ENCODE assay signal across 16 cellular contexts in the genomic region with DNA sequence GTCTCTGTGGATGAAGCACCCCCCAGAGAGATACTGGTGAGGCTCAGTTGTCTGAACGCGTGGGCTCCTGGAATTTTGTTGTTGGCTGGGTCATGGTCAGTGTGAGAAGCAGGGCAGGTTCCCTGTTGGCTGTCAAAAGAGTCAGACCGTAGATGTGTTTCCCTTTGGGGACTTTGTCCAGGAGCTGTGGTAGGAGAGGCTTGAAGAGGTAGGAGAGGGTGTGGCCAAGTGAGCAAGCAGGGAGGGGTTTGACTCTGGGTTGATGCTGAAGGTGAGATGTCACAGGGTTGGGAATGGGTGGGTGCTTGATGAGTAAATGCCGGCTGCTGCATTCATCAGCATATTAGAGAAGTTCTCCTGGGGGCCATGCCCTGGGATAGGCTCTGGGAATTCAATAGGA.
A peak's percentile ranks its signal among the peaks of the same experiment; 100 is the strongest.
DNase-seq lines count a peak whose midpoint lies in the region; ATAC-seq and TF ChIP-seq lines count a peak whose summit lies in the region.
"Had no signal": no experiment of that assay in that cellular context is flagged by ENCODE, and none has a peak within 500 bp of the region (broad histone marks: within the 10 kb centered on the region; RNA-seq: fewer than 3 reads in every experiment).

No MANE protein-coding gene starts in this region.

- intact Hi-C loops in activated CD8-positive, alpha-beta T cell treated with anti-CD3 and anti-CD28 coated beads for 36 hours (cut with micrococcal nuclease): no loop called here
- intact Hi-C loops in left colon (cut with DNase I, micrococcal nuclease): no loop called here
- intact Hi-C loops in vagina (cut with DNase I): no loop called here

- no peak overlapping the region for H3K27ac ChIP-seq in vagina
- H3K27ac ChIP-seq: 22Rv1 had no signal

- H3K27ac Mint-ChIP-seq in activated CD8-positive, alpha-beta T cell treated with anti-CD3 and anti-CD28 coated beads, Interleukin-2, amount 10 ng/mL, durations not matched to agents 7 days and 5 days: no peak overlapping the region
- H3K27ac Mint-ChIP-seq in activated CD8-positive, alpha-beta T cell treated with anti-CD3 and anti-CD28 coated beads for 36 hours: no peak overlapping the region
- H3K27ac Mint-ChIP-seq in activated CD8-positive, alpha-beta memory T cell treated with anti-CD3 and anti-CD28 coated beads, Interleukin-2, amount 10 ng/mL, durations not matched to agents 7 days and 5 days: no peak overlapping the region
- H3K27ac Mint-ChIP-seq: CD4-positive, alpha-beta T cell; GM23338 had no signal

- no peak overlapping the region for H3K4me3 Mint-ChIP-seq in activated CD8-positive, alpha-beta T cell treated with anti-CD3 and anti-CD28 coated beads, Interleukin-2, amount 10 ng/mL, durations not matched to agents 7 days and 5 days
- no peak overlapping the region for H3K4me3 Mint-ChIP-seq in activated CD8-positive, alpha-beta T cell treated with anti-CD3 and anti-CD28 coated beads for 36 hours
- H3K4me3 Mint-ChIP-seq in activated CD8-positive, alpha-beta memory T cell treated with anti-CD3 and anti-CD28 coated beads, Interleukin-2, amount 10 ng/mL, durations not matched to agents 7 days and 5 days: no peak overlapping the region
- H3K4me3 Mint-ChIP-seq: CD4-positive, alpha-beta T cell; GM23338 had no signal

- peak; percentile 6 for DNase-seq in activated CD8-positive, alpha-beta T cell treated with anti-CD3 and anti-CD28 coated beads, Interleukin-2, amount 10 ng/mL, durations not matched to agents 7 days and 5 days
- no peak for DNase-seq in activated CD8-positive, alpha-beta T cell treated with anti-CD3 and anti-CD28 coated beads for 36 hours
- DNase-seq in activated CD8-positive, alpha-beta memory T cell treated with anti-CD3 and anti-CD28 coated beads, Interleukin-2, amount 10 ng/mL, durations not matched to agents 7 days and 5 days: peak; percentile 16
- DNase-seq in left colon: no peak
- peak; percentile 54 to 61 for DNase-seq in vagina (ENCODE audit: extremely low spot score in 2 of 2)
- DNase-seq in activated naive CD4-positive, alpha-beta T cell (lab: John Stamatoyannopoulos, UW): no peak
- DNase-seq: C1 segment of cervical spinal cord; Calu3; CD4-positive, alpha-beta T cell; DMS 273 treated with DMSO at 0.1 percent for 48 hours; H7 had no signal

- H3K27me3 ChIP-seq in vagina: no peaks in the 10 kb centered on the region

- H3K4me1 Mint-ChIP-seq in activated CD8-positive, alpha-beta T cell treated with anti-CD3 and anti-CD28 coated beads, Interleukin-2, amount 10 ng/mL, durations not matched to agents 7 days and 5 days (ENCODE audit: low read depth): no peaks in the 10 kb centered on the region
- no peaks in the 10 kb centered on the region for H3K4me1 Mint-ChIP-seq in activated CD8-positive, alpha-beta T cell treated with anti-CD3 and anti-CD28 coated beads for 36 hours (ENCODE audit: low read depth)
- H3K4me1 Mint-ChIP-seq in activated CD8-positive, alpha-beta memory T cell treated with anti-CD3 and anti-CD28 coated beads, Interleukin-2, amount 10 ng/mL, durations not matched to agents 7 days and 5 days: no peaks in the 10 kb centered on the region
- H3K4me1 Mint-ChIP-seq: GM23338 had no signal

- POLR2A ChIA-PET in activated CD8-positive, alpha-beta T cell treated with anti-CD3 and anti-CD28 coated beads, Interleukin-2, amount 10 ng/mL, durations not matched to agents 7 days and 5 days (lab: Charles Lee): no interaction called here
- POLR2A ChIA-PET in activated CD8-positive, alpha-beta T cell treated with anti-CD3 and anti-CD28 coated beads for 36 hours (lab: Charles Lee): no interaction called here

- no peaks in the 10 kb centered on the region for H3K27me3 Mint-ChIP-seq in activated CD8-positive, alpha-beta T cell treated with anti-CD3 and anti-CD28 coated beads, Interleukin-2, amount 10 ng/mL, durations not matched to agents 7 days and 5 days (ENCODE audit: low read depth)
- H3K27me3 Mint-ChIP-seq in activated CD8-positive, alpha-beta T cell treated with anti-CD3 and anti-CD28 coated beads for 36 hours: peaks cover 2% of the 10 kb centered on the region
- H3K27me3 Mint-ChIP-seq in activated CD8-positive, alpha-beta memory T cell treated with anti-CD3 and anti-CD28 coated beads, Interleukin-2, amount 10 ng/mL, durations not matched to agents 7 days and 5 days: no peaks in the 10 kb centered on the region
- H3K27me3 Mint-ChIP-seq: CD4-positive, alpha-beta T cell had no signal

- no peak for ATAC-seq in activated CD8-positive, alpha-beta T cell treated with anti-CD3 and anti-CD28 coated beads, Interleukin-2, amount 10 ng/mL, durations not matched to agents 7 days and 5 days
- ATAC-seq in activated CD8-positive, alpha-beta T cell treated with anti-CD3 and anti-CD28 coated beads for 36 hours: no peak
- no peak for ATAC-seq in activated CD8-positive, alpha-beta memory T cell treated with anti-CD3 and anti-CD28 coated beads, Interleukin-2, amount 10 ng/mL, durations not matched to agents 7 days and 5 days
- ATAC-seq in left colon (peak; percentile 45), HG02938 (IDR thresholded peaks at IDR 0.05; ENCODE audit: unreplicated experiment) (no peak), GM21717 (IDR thresholded peaks at IDR 0.05; ENCODE audit: unreplicated experiment) (no peak)
- ATAC-seq: GM12878, GM23338 had no signal

- H3K36me3 Mint-ChIP-seq in activated CD8-positive, alpha-beta T cell treated with anti-CD3 and anti-CD28 coated beads, Interleukin-2, amount 10 ng/mL, durations not matched to agents 7 days and 5 days (ENCODE audit: low read depth): no peaks in the 10 kb centered on the region
- H3K36me3 Mint-ChIP-seq in activated CD8-positive, alpha-beta T cell treated with anti-CD3 and anti-CD28 coated beads for 36 hours (ENCODE audit: low read depth): no peaks in the 10 kb centered on the region
- H3K36me3 Mint-ChIP-seq in activated CD8-positive, alpha-beta memory T cell treated with anti-CD3 and anti-CD28 coated beads, Interleukin-2, amount 10 ng/mL, durations not matched to agents 7 days and 5 days: no peaks in the 10 kb centered on the region

- H3K4me1 ChIP-seq in vagina: no peaks in the 10 kb centered on the region

- no peak for TF ChIP-seq POLR2A in vagina (IDR thresholded peaks at IDR 0.05)

- no peaks in the 10 kb centered on the region for H3K36me3 ChIP-seq in vagina

- no peaks in the 10 kb centered on the region for H3K9me3 ChIP-seq in vagina

- no peak for TF ChIP-seq CTCF in activated CD8-positive, alpha-beta T cell treated with anti-CD3 and anti-CD28 coated beads for 36 hours (IDR thresholded peaks at IDR 0.05)
- no peak for TF ChIP-seq CTCF in vagina (IDR thresholded peaks at IDR 0.05)

- CTCF ChIA-PET in activated CD8-positive, alpha-beta T cell treated with anti-CD3 and anti-CD28 coated beads, Interleukin-2, amount 10 ng/mL, durations not matched to agents 7 days and 5 days (lab: Charles Lee): no interaction called here
- CTCF ChIA-PET in activated CD8-positive, alpha-beta T cell treated with anti-CD3 and anti-CD28 coated beads for 36 hours (lab: Charles Lee): no interaction called here
- CTCF ChIA-PET in activated CD8-positive, alpha-beta memory T cell treated with anti-CD3 and anti-CD28 coated beads, Interleukin-2, amount 10 ng/mL, durations not matched to agents 7 days and 5 days (lab: Charles Lee): no interaction called here

- H3K9me3 Mint-ChIP-seq in activated CD8-positive, alpha-beta T cell treated with anti-CD3 and anti-CD28 coated beads, Interleukin-2, amount 10 ng/mL, durations not matched to agents 7 days and 5 days (ENCODE audit: insufficient read depth): no peaks in the 10 kb centered on the region
- H3K9me3 Mint-ChIP-seq in activated CD8-positive, alpha-beta T cell treated with anti-CD3 and anti-CD28 coated beads for 36 hours: no peaks in the 10 kb centered on the region
- peaks cover 2% of the 10 kb centered on the region for H3K9me3 Mint-ChIP-seq in activated CD8-positive, alpha-beta memory T cell treated with anti-CD3 and anti-CD28 coated beads, Interleukin-2, amount 10 ng/mL, durations not matched to agents 7 days and 5 days (ENCODE audit: low read depth)
- H3K9me3 Mint-ChIP-seq: CD4-positive, alpha-beta T cell had no signal

- no peak overlapping the region for H3K4me3 ChIP-seq in vagina
- H3K4me3 ChIP-seq: GM12878, GM23338 had no signal

Comparison
In these comparisons a context has a peak if more than half of its experiments do, and no peak if none do; other contexts are left out.
1. DNase-seq: peak in activated CD8-positive, alpha-beta T cell treated with anti-CD3 and anti-CD28 coated beads, Interleukin-2, amount 10 ng/mL, durations not matched to agents 7 days and 5 days (single experiment), activated CD8-positive, alpha-beta memory T cell treated with anti-CD3 and anti-CD28 coated beads, Interleukin-2, amount 10 ng/mL, durations not matched to agents 7 days and 5 days (single experiment) and vagina (2 of 2); none in activated CD8-positive, alpha-beta T cell treated with anti-CD3 and anti-CD28 coated beads for 36 hours (single experiment), left colon (0 of 2) and activated naive CD4-positive, alpha-beta T cell (0 of 4).